ENCODE assay signal across 37 cellular contexts in the genomic region with DNA sequence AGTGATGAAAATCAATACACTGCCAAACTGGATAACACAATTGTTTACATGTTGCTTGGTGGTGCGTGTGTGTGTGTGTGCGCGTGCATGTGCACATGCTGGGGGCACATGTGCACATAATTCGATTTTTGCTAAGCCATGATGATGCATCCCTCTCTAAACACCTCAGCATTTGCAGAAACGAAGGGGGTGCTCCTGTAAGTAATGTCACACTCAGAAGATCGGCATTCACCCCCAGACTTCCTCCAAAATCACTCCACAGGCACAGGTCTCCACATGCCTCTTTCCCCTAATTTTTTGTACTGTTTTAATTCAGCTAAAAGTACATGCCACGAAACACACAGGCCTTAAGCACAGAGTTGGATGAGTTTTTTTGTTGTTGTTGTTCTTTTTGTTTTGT.
"Had no signal": no experiment of that assay in that cellular context is flagged by ENCODE, and none has a peak within 500 bp of the region (broad histone marks: within the 10 kb centered on the region; RNA-seq: fewer than 3 reads in every experiment).

No MANE protein-coding gene starts in this region.

- DNase-seq: activated B cell treated with CpG ODN at 0.5 μM for 24 hours; activated CD4-positive, alpha-beta memory T cell treated with anti-CD3 and anti-CD28 coated beads for 36 hours; activated CD4-positive, alpha-beta T cell treated with anti-CD3 and anti-CD28 coated beads for 4 hours; activated CD4-positive, alpha-beta T cell treated with anti-CD3 and anti-CD28 coated beads, Interleukin-2, amount 50 U/mL, for 1 hour; activated CD4-positive, CD25-positive, alpha-beta regulatory T cell treated with anti-CD3 and anti-CD28 coated beads, Interleukin-2, amount 50 U/mL, for 72 hours; activated CD8-positive, alpha-beta memory T cell treated with anti-CD3 and anti-CD28 coated beads, Interleukin-2, amount 50 U/mL, for 4 hours; activated gamma-delta T cell treated with Interleukin-2 at 50 U/mL for 16 hours; activated naive CD4-positive, alpha-beta T cell treated with anti-CD3 and anti-CD28 coated beads for 36 hours; activated T-cell treated with anti-CD3 and anti-CD28 coated beads for 4 hours; activated T-cell treated with anti-CD3 and anti-CD28 coated beads, Interleukin-2, amount 50 U/mL, for 4 hours; adrenal gland; body of pancreas; Karpas-422; KBM-7; MG63; NCI-H1048; NCI-H1105 treated with DMSO at 0.1 percent for 48 hours; NCI-H1436 treated with DMSO at 0.1 percent for 48 hours; NCI-H1694 treated with DMSO at 0.1 percent for 48 hours; NCI-H2029; NCI-H2171; NCI-H510A; NCI-H526; NCI-H748 treated with DMSO at 0.1 percent for 48 hours; NK-92 treated with Interleukin-12 subunit alpha and Interleukin-12 subunit beta, amount 100 ng/mL, for 24 hours; PC-3; Right ventricle myocardium superior; RPMI8226; SW 1271; T-helper 1 cell; T-helper 2 cell; T-helper 9 cell had no signal

- FAIRE-seq: astrocyte had no signal

- H3K27me3 ChIP-seq: adrenal gland, body of pancreas, breast epithelium, MG63, Peyer's patch had no signal

- H3K36me3 ChIP-seq: adrenal gland, breast epithelium, MG63, Peyer's patch had no signal

- H3K9me3 ChIP-seq: adrenal gland, body of pancreas, breast epithelium, MG63, Peyer's patch had no signal

- H3K4me3 ChIP-seq: adrenal gland, body of pancreas, breast epithelium, MG63, Peyer's patch had no signal

- H3K4me1 ChIP-seq: adrenal gland, breast epithelium had no signal

- H3K27ac ChIP-seq: adrenal gland, body of pancreas, breast epithelium, Peyer's patch, VCaP had no signal

- ATAC-seq: activated naive CD4-positive, alpha-beta T cell treated with anti-CD3 and anti-CD28 coated beads, Interleukin-2, amount 50 U/mL, for 72 hours; activated T-cell treated with anti-CD3 and anti-CD28 coated beads, Interleukin-2, amount 50 U/mL, for 4 hours; body of pancreas; PC-3 had no signal
